Comparison of ENCODE assay signal across 17 cellular contexts in the genomic region with DNA sequence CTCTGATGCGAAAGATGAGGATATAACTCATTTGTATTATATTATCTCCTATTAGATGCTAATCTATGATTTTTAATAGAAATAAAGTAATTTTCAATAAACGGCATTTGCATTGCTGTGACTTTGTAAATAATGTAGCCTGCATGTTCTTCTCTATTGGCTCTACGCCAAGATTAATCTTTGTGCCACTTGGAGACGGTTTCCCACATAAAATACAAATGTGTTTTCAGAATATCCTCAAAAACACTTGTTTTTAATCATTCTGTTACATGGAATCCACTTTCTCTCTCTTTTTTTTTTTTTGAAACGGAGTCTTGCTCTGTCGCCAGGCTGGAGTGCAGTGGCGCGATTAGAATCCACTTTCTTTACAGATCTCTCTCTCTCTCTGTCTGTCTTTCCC. TPM values are rescaled to one million over a fixed set of nuclear protein-coding genes. Genes with fewer than 3 reads are reported as not detected.
A peak's percentile ranks its signal among the peaks of the same experiment; 100 is the strongest.
DNase-seq lines count a peak whose midpoint lies in the region; ATAC-seq and TF ChIP-seq lines count a peak whose summit lies in the region.
"Had no signal": no experiment of that assay in that cellular context is flagged by ENCODE, and none has a peak within 500 bp of the region (broad histone marks: within the 10 kb centered on the region; RNA-seq: fewer than 3 reads in every experiment).

No MANE protein-coding gene starts in this region.

- H3K9me3 Mint-ChIP-seq in memory B cell: peaks cover 2% of the 10 kb centered on the region
- H3K9me3 Mint-ChIP-seq in GM23338: no peaks in the 10 kb centered on the region

- H3K27me3 Mint-ChIP-seq in memory B cell (no peaks in the 10 kb centered on the region), GM23338 (ENCODE audit: insufficient read depth, low read depth, poor library complexity) (peaks cover 4% of the 10 kb centered on the region)

- no peaks in the 10 kb centered on the region for H3K36me3 ChIP-seq in GM23338 (ENCODE audit: insufficient read depth)

- no peaks in the 10 kb centered on the region for H4K20me1 ChIP-seq in GM23338 (replicated peaks; ENCODE audit: insufficient read depth)

- no peaks in the 10 kb centered on the region for H3F3A ChIP-seq in GM23338 (replicated peaks; ENCODE audit: low read depth)

- no peaks in the 10 kb centered on the region for H3K79me2 ChIP-seq in GM23338 (replicated peaks; ENCODE audit: insufficient read depth)

- no peak overlapping the region for H3K4me3 ChIP-seq in GM23338

- no peaks in the 10 kb centered on the region for H3K27me3 ChIP-seq in GM23338 (ENCODE audit: insufficient read depth)

- TF ChIP-seq CTCF in VCaP (conservative IDR thresholded peaks at IDR 0.05) (no peak), GM23338 (conservative IDR thresholded peaks at IDR 0.05; ENCODE audit: low read depth in 2 of 2) (no peak)

- H3K27ac ChIP-seq in VCaP: peak overlapping the region; percentile 71
- H3K27ac ChIP-seq in GM23338 (ENCODE audit: low read depth): no peak overlapping the region

- H3K9me2 ChIP-seq in GM23338 (ENCODE audit: insufficient read depth): no peaks in the 10 kb centered on the region

- H3K27ac Mint-ChIP-seq in memory B cell (peak overlapping the region; percentile 2), GM23338 (no peak overlapping the region)

- ATAC-seq in memory B cell (ENCODE audit: low read depth) (no peak), HG02610 (IDR thresholded peaks at IDR 0.05; ENCODE audit: unreplicated experiment) (no peak), GM23338 (no peak)
- ATAC-seq: HepG2, PC-3 had no signal

- no peak overlapping the region for H3K4me2 ChIP-seq in GM23338

- H2AFZ ChIP-seq in GM23338: no peak overlapping the region

- H3K4me1 Mint-ChIP-seq in memory B cell: peaks cover 29% of the 10 kb centered on the region
- H3K4me1 Mint-ChIP-seq in GM23338: no peaks in the 10 kb centered on the region

- H3K4me1 ChIP-seq in GM23338 (ENCODE audit: insufficient read depth): no peaks in the 10 kb centered on the region

- H3K36me3 Mint-ChIP-seq in memory B cell (peaks cover 12% of the 10 kb centered on the region), GM23338 (ENCODE audit: low read depth) (no peaks in the 10 kb centered on the region)

- H3K4me3 Mint-ChIP-seq in memory B cell (no peak overlapping the region), GM23338 (no peak overlapping the region)

- DNase-seq in NCI-H510A treated with DMSO at 0.1 percent for 48 hours (lab: John Stamatoyannopoulos, UW): peak; percentile 27
- DNase-seq in NCI-H510A (lab: John Stamatoyannopoulos, UW): no peak
- no peak for DNase-seq in memory B cell (ENCODE audit: low spot score in 2 of 2)
- no peak for DNase-seq in GM23338 (ENCODE audit: low spot score)
- no peak for DNase-seq in NCI-H526 (lab: John Stamatoyannopoulos, UW)
- DNase-seq: EL, GF-D8, KG1, NCI-H1092 treated with DMSO at 0.1 percent for 48 hours, NCI-H2029 treated with DMSO at 0.1 percent for 48 hours, NCI-H446 treated with DMSO at 0.1 percent for 48 hours, PC-3, Right ventricle myocardium superior had no signal

TF ChIP-seq in GM23338, 12 proteins besides CTCF, POLR2A, EP300 and RAD21 (continues in another document):
- TF ChIP-seq, protein P1, sequence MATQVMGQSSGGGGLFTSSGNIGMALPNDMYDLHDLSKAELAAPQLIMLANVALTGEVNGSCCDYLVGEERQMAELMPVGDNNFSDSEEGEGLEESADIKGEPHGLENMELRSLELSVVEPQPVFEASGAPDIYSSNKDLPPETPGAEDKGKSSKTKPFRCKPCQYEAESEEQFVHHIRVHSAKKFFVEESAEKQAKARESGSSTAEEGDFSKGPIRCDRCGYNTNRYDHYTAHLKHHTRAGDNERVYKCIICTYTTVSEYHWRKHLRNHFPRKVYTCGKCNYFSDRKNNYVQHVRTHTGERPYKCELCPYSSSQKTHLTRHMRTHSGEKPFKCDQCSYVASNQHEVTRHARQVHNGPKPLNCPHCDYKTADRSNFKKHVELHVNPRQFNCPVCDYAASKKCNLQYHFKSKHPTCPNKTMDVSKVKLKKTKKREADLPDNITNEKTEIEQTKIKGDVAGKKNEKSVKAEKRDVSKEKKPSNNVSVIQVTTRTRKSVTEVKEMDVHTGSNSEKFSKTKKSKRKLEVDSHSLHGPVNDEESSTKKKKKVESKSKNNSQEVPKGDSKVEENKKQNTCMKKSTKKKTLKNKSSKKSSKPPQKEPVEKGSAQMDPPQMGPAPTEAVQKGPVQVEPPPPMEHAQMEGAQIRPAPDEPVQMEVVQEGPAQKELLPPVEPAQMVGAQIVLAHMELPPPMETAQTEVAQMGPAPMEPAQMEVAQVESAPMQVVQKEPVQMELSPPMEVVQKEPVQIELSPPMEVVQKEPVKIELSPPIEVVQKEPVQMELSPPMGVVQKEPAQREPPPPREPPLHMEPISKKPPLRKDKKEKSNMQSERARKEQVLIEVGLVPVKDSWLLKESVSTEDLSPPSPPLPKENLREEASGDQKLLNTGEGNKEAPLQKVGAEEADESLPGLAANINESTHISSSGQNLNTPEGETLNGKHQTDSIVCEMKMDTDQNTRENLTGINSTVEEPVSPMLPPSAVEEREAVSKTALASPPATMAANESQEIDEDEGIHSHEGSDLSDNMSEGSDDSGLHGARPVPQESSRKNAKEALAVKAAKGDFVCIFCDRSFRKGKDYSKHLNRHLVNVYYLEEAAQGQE (IDR thresholded peaks at IDR 0.05; ENCODE audit: unreplicated experiment): no peak
- TF ChIP-seq ZNF114 (CRISPR knock-in tag; IDR thresholded peaks at IDR 0.05): no peak
- no peak for TF ChIP-seq NANOG (IDR thresholded peaks at IDR 0.05; ENCODE audit: borderline replicate concordance)
- no peak for TF ChIP-seq JUNB (IDR thresholded peaks at IDR 0.05; ENCODE audit: unreplicated experiment)
- TF ChIP-seq POLR2AphosphoS5 (IDR thresholded peaks at IDR 0.05; ENCODE audit: low read depth): no peak
- TF ChIP-seq STAT1 (IDR thresholded peaks at IDR 0.05; ENCODE audit: unreplicated experiment): no peak
- TF ChIP-seq CREB1 (CRISPR knock-in tag; IDR thresholded peaks at IDR 0.05; ENCODE audit: low read depth): no peak
- TF ChIP-seq EZH2 (IDR thresholded peaks at IDR 0.05; ENCODE audit: low read depth, unreplicated experiment): no peak
- TF ChIP-seq, protein P2, sequence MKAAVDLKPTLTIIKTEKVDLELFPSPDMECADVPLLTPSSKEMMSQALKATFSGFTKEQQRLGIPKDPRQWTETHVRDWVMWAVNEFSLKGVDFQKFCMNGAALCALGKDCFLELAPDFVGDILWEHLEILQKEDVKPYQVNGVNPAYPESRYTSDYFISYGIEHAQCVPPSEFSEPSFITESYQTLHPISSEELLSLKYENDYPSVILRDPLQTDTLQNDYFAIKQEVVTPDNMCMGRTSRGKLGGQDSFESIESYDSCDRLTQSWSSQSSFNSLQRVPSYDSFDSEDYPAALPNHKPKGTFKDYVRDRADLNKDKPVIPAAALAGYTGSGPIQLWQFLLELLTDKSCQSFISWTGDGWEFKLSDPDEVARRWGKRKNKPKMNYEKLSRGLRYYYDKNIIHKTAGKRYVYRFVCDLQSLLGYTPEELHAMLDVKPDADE (IDR thresholded peaks at IDR 0.05): no peak

RNA-seq across cellular contexts. Expression of a gene that starts 22.9 kb away (rescaled TPM):
- total RNA-seq in GM23338 (2014; rRNA removed; shearing (Covaris generic)): 1.1 and 3.1 TPM in 2 replicates
- 2.3 and 2.8 TPM in 2 replicates for polyA plus RNA-seq in GM23338 (2016; fragmentation: Nextera tagmentation; extraction: Ambion mirVana)
- total RNA-seq: HepG2; T-helper 1 cell treated with Interleukin-12 subunit alpha and Interleukin-12 subunit beta and Interleukin-4 antibody, amounts not matched to agents 30 ng/mL and 1 ng/mL, for 36 hours had no signal
- polyA plus RNA-seq: HepG2 had no signal

RNA-seq across cellular contexts. Expression of a gene that starts 47.6 kb away (rescaled TPM):
- total RNA-seq in GM23338 (2014; rRNA removed; shearing (Covaris generic)): 1.6 and 3.7 TPM in 2 replicates
- 2.9 and 3.3 TPM in 2 replicates for polyA plus RNA-seq in GM23338 (2016; fragmentation: Nextera tagmentation; extraction: Ambion mirVana)
- total RNA-seq: HepG2; T-helper 1 cell treated with Interleukin-12 subunit alpha and Interleukin-12 subunit beta and Interleukin-4 antibody, amounts not matched to agents 30 ng/mL and 1 ng/mL, for 36 hours had no signal
